Comparison of ENCODE assay signal across 8 cellular contexts in genomic region chr11:62171261-62171723, GRCh38. TPM values are rescaled to one million over a fixed set of nuclear protein-coding genes. Genes with fewer than 3 reads are reported as not detected.
A peak's percentile ranks its signal among the peaks of the same experiment; 100 is the strongest.
DNase-seq lines count a peak whose midpoint lies in the region; ATAC-seq and TF ChIP-seq lines count a peak whose summit lies in the region.

No MANE protein-coding gene starts in this region.

- 6 to 7% methylated on average over 9 to 11 of the region's 14 CpGs for WGBS in gastroesophageal sphincter (ENCODE audit: low coverage in 1 of 2), 2 donors
- no CpG with 5 or more reads among the region's 14 CpGs for WGBS in trophoblast cell (ENCODE audit: extremely low coverage, insufficient coverage, insufficient read length)
- 6 to 7% methylated on average over 14 of the region's 14 CpGs for WGBS in upper lobe of left lung, 2 donors

- H3K18ac ChIP-seq in trophoblast cell (ENCODE audit: low read length): no peak overlapping the region

- H4K91ac ChIP-seq in trophoblast cell (ENCODE audit: low read depth, low read length): no peak overlapping the region

- no peak overlapping the region for H2AFZ ChIP-seq in trophoblast cell (ENCODE audit: insufficient read depth, low read length, poor library complexity)

- TF ChIP-seq EP300 in gastroesophageal sphincter (IDR thresholded peaks at IDR 0.05) (no peak), upper lobe of left lung (IDR thresholded peaks at IDR 0.05) (no peak)

- no peak overlapping the region for H3K4me2 ChIP-seq in trophoblast cell (ENCODE audit: low read length)

- H3K4me1 ChIP-seq in gastroesophageal sphincter (peaks cover 0 to 7% (median 0%) of the 10 kb centered on the region in 3 donors), trophoblast cell (ENCODE audit: control insufficient read depth in 1 of 2, insufficient read depth in 2 of 2, low read length in 2 of 2) (no peaks in the 10 kb centered on the region), upper lobe of left lung (peaks cover 0 to 3% (median 1%) of the 10 kb centered on the region in 4 donors)

- H4K8ac ChIP-seq in trophoblast cell (ENCODE audit: low read depth, low read length): no peak overlapping the region

- H3K9me3 ChIP-seq in gastroesophageal sphincter (no peaks in the 10 kb centered on the region), trophoblast cell (ENCODE audit: insufficient read depth, low read depth, low read length) (no peaks in the 10 kb centered on the region), upper lobe of left lung (no peaks in the 10 kb centered on the region)

- no peak overlapping the region for H2AK5ac ChIP-seq in trophoblast cell (ENCODE audit: low read length)

- no peak overlapping the region for H2BK5ac ChIP-seq in trophoblast cell (ENCODE audit: low read depth, low read length, poor library complexity)

- H3K23ac ChIP-seq in trophoblast cell (ENCODE audit: low read length): no peak overlapping the region

- DNase-seq in EH (ENCODE audit: low read depth) (peak; percentile 68), NB4 (ENCODE audit: low read depth) (peak; percentile 89), SK-MEL-5 (ENCODE audit: low read depth, low spot score) (peak; percentile 89), trophoblast cell (peak; percentile 82 to 96), upper lobe of left lung (peak in 1 of 2 donors; percentile 74)
- peak; percentile 67 for DNase-seq in activated naive CD4-positive, alpha-beta T cell treated with Interleukin-2 at 50 U/mL for 16 hours

- H3K36me3 ChIP-seq in gastroesophageal sphincter: no peaks in the 10 kb centered on the region
- H3K36me3 ChIP-seq in trophoblast cell (ENCODE audit: control insufficient read depth in 1 of 2, insufficient read depth in 2 of 2, low read length in 2 of 2): no peaks in the 10 kb centered on the region
- no peaks in the 10 kb centered on the region for H3K36me3 ChIP-seq in upper lobe of left lung

- ATAC-seq in gastroesophageal sphincter: peak; percentile 73
- ATAC-seq in upper lobe of left lung (ENCODE audit: low FRiP score in 2 of 2): peak; percentile 80 to 89
- ATAC-seq in HG03097 (IDR thresholded peaks at IDR 0.05; ENCODE audit: low FRiP score, unreplicated experiment): no peak

- TF ChIP-seq CTCF in NB4 (IDR thresholded peaks at IDR 0.05; ENCODE audit: low read depth, low read length) (peak; percentile 68), gastroesophageal sphincter (IDR thresholded peaks at IDR 0.05) (peak; percentile 33 to 73 (median 63)), upper lobe of left lung (IDR thresholded peaks at IDR 0.05) (peak; percentile 33 to 74 (median 57))

- H4K12ac ChIP-seq in trophoblast cell (ENCODE audit: low read depth, low read length): no peak overlapping the region

- no peak overlapping the region for H2BK12ac ChIP-seq in trophoblast cell (ENCODE audit: low read length)

- H3K4me3 ChIP-seq in NB4 (ENCODE audit: low read depth, low read length) (no peak overlapping the region), gastroesophageal sphincter (no peak overlapping the region), trophoblast cell (ENCODE audit: low read depth, low read length) (no peak overlapping the region), upper lobe of left lung (no peak overlapping the region)

- H3K27me3 ChIP-seq in gastroesophageal sphincter (peaks cover 47% of the 10 kb centered on the region), trophoblast cell (ENCODE audit: insufficient read depth, low read length) (no peaks in the 10 kb centered on the region), upper lobe of left lung (no peaks in the 10 kb centered on the region)

- no peak overlapping the region for H3K4ac ChIP-seq in trophoblast cell (ENCODE audit: low read depth, low read length)

- no peak overlapping the region for H2BK120ac ChIP-seq in trophoblast cell (ENCODE audit: insufficient read depth, low read length, poor library complexity)

- in situ Hi-C loops in SK-MEL-5 (cut with HindIII; ENCODE audit: low pct_unique_long_range_greater_than_20kb, low sequenced_read_pairs): no loop called here

- no peak overlapping the region for H3K9ac ChIP-seq in trophoblast cell (ENCODE audit: low read length)

- TF ChIP-seq POLR2A in NB4 (IDR thresholded peaks at IDR 0.05; ENCODE audit: extremely low read depth, insufficient read length) (no peak), gastroesophageal sphincter (IDR thresholded peaks at IDR 0.05) (no peak), upper lobe of left lung (IDR thresholded peaks at IDR 0.05) (no peak)

- H3K79me2 ChIP-seq in trophoblast cell (ENCODE audit: control insufficient read depth, insufficient read depth, low read length, poor library complexity): no peaks in the 10 kb centered on the region

- H3K79me1 ChIP-seq in trophoblast cell (ENCODE audit: low read length): no peaks in the 10 kb centered on the region

- no peak overlapping the region for H3K14ac ChIP-seq in trophoblast cell (ENCODE audit: low read length)

- H3K27ac ChIP-seq in gastroesophageal sphincter: peak overlapping the region in 1 of 4 donors; percentile 41
- H3K27ac ChIP-seq in trophoblast cell (ENCODE audit: low read depth, low read length): no peak overlapping the region
- H3K27ac ChIP-seq in upper lobe of left lung: no peak overlapping the region

RNA-seq across cellular contexts. Expression of gene SCGB1D1, which starts 18.7 kb away (rescaled TPM):
- not detected in 2 replicates for total RNA-seq in SK-MEL-5 (2014; rRNA removed; shearing (Covaris generic))
- not detected in 2 replicates for polyA plus RNA-seq in SK-MEL-5 (2015; cell fraction: cytosol; rRNA removed)
- polyA plus RNA-seq in SK-MEL-5 (2015; cell fraction: nucleus; rRNA removed): not detected in 2 replicates
- total RNA-seq in gastroesophageal sphincter (not detected), upper lobe of left lung (not detected)
- not detected in 2 replicates for polyA plus RNA-seq in trophoblast cell (2013)

RNA-seq across cellular contexts. Expression of gene SCGB2A1, which starts 37.2 kb away (rescaled TPM):
- not detected in 2 replicates for total RNA-seq in SK-MEL-5 (2014; rRNA removed; shearing (Covaris generic))
- polyA plus RNA-seq in SK-MEL-5 (2015; cell fraction: cytosol; rRNA removed): not detected in 2 replicates
- not detected in 2 replicates for polyA plus RNA-seq in SK-MEL-5 (2015; cell fraction: nucleus; rRNA removed)
- 1 to 10 TPM in 1 of 4 donors, not detected in 3; 8.7 TPM for total RNA-seq in gastroesophageal sphincter
- polyA plus RNA-seq in trophoblast cell (2013): not detected in 2 replicates
- 1 to 10 TPM in 4 of 6 donors, not detected in 2; 2.0 to 4.3 (median 2.4) TPM for total RNA-seq in upper lobe of left lung

RNA-seq across cellular contexts. Expression of gene INCENP, which starts 47.5 kb away (rescaled TPM):
- total RNA-seq in SK-MEL-5 (2014; rRNA removed; shearing (Covaris generic)): 54.5 and 61.8 TPM in 2 replicates
- polyA plus RNA-seq in SK-MEL-5 (2015; cell fraction: cytosol; rRNA removed): 66.3 and 84.2 TPM in 2 replicates
- polyA plus RNA-seq in SK-MEL-5 (2015; cell fraction: nucleus; rRNA removed): 61.9 and 70.5 TPM in 2 replicates
- total RNA-seq in gastroesophageal sphincter: 10 to 100 TPM; 10.5 to 28.3 (median 16.8) TPM
- 36.7 and 38.4 TPM in 2 replicates for polyA plus RNA-seq in trophoblast cell (2013)
- total RNA-seq in upper lobe of left lung: 10 to 100 TPM; 11.9 to 44.0 (median 19.7) TPM
